Comparison of ENCODE assay signal across 9 cellular contexts in the genomic region with DNA sequence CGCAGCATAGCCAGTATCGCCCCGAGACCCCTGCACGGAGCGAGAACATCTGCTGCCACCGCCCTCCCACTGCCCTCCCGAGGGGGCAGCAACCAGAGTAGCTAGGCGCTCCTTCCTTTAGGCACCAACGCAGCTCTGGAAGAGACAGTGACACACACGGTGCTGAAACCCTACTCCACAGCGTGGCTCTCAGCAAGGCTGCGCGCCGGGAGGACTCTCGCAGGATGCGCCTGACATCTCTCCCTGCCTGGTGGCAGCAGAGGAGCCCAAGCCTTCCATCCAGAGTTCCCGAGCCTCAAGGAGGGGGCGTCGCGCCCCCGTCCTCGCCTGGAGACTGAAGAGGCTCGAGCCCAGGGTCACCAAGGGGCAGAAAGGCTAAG. TPM values are rescaled to one million over a fixed set of nuclear protein-coding genes. Genes with fewer than 3 reads are reported as not detected.
A peak's percentile ranks its signal among the peaks of the same experiment; 100 is the strongest.
DNase-seq lines count a peak whose midpoint lies in the region; ATAC-seq and TF ChIP-seq lines count a peak whose summit lies in the region.
"Had no signal": no experiment of that assay in that cellular context is flagged by ENCODE, and none has a peak within 500 bp of the region (broad histone marks: within the 10 kb centered on the region; RNA-seq: fewer than 3 reads in every experiment).

No MANE protein-coding gene starts in this region.

- H3K27me3 ChIP-seq in HAP-1 (ENCODE audit: low read depth) = no peaks in the 10 kb centered on the region
- no peaks in the 10 kb centered on the region for H3K27me3 ChIP-seq in SK-N-SH (ENCODE audit: insufficient read depth)

- no peak overlapping the region for H3K27ac ChIP-seq in SK-N-SH (ENCODE audit: low read depth in 2 of 2, low read length in 1 of 2)
- H3K27ac ChIP-seq: neutrophil had no signal

- H3K4me3 ChIP-seq in HAP-1 (peak overlapping the region; percentile 41), SK-N-SH (ENCODE audit: low read depth in 2 of 2, low read length in 1 of 2) (peak overlapping the region; percentile 46 to 51), fibroblast of villous mesenchyme (ENCODE audit: low read depth, low read length) (peak overlapping the region; percentile 54), retinal pigment epithelial cell (ENCODE audit: low read length) (peak overlapping the region; percentile 42)

- H3K4me2 ChIP-seq in SK-N-SH = peak overlapping the region; percentile 89

- H3K79me2 ChIP-seq in SK-N-SH (ENCODE audit: insufficient read depth) = peaks cover 54% of the 10 kb centered on the region

- H2AFZ ChIP-seq in SK-N-SH (ENCODE audit: low read depth) = no peak overlapping the region

- TF ChIP-seq RAD21 in SK-N-SH (IDR thresholded peaks at IDR 0.05; ENCODE audit: low read length) = no peak

- no peaks in the 10 kb centered on the region for H3K9me2 ChIP-seq in SK-N-SH

- in situ Hi-C loops in HAP-1 (cut with MboI; ENCODE audit: low sequenced_read_pairs) = loop anchor here (5.0 kb wide), 1 partner anchor 59 kb away; a partner anchor contains a TSS

- H3K9me3 ChIP-seq in HAP-1 = no peaks in the 10 kb centered on the region
- no peaks in the 10 kb centered on the region for H3K9me3 ChIP-seq in SK-N-SH
- H3K9me3 ChIP-seq: neutrophil had no signal

- DNase-seq in HAP-1 (ENCODE audit: low spot score in 2 of 2) = peak; percentile 9 to 54
- peak; percentile 70 for DNase-seq in SK-N-SH
- DNase-seq in fibroblast of villous mesenchyme (ENCODE audit: low read depth) = peak; percentile 61
- DNase-seq in retinal pigment epithelial cell (ENCODE audit: low read depth) = no peak
- no peak for DNase-seq in stimulated activated CD4-positive, alpha-beta T cell treated with anti-CD3 and anti-CD28 coated beads, Interleukin-2, amount 100 ng/mL, for 24 hours
- no peak for DNase-seq in NCI-H1048 (lab: John Stamatoyannopoulos, UW)

- no peak for TF ChIP-seq EP300 in SK-N-SH (IDR thresholded peaks at IDR 0.05; ENCODE audit: borderline replicate concordance in 1 of 2, low read depth in 1 of 2, low read length in 1 of 2)

- no peak overlapping the region for H3K9ac ChIP-seq in SK-N-SH

- WGBS in SK-N-SH (ENCODE audit: low lambda C conversion rate) = 76% methylated on average over 15 of the region's 23 CpGs

- CTCF ChIA-PET in SK-N-SH (lab: Yijun Ruan, JAX) = interaction anchor here (1.1 to 1.7 kb wide), 4 partner anchors 9 to 53 kb away, joined by 3 to 11 read pairs (median 4); no protein-coding TSS in a partner anchor

- ATAC-seq in GM19351 (IDR thresholded peaks at IDR 0.05; ENCODE audit: unreplicated experiment) = no peak
- ATAC-seq in HG02970 (IDR thresholded peaks at IDR 0.05; ENCODE audit: low FRiP score, unreplicated experiment) = no peak

- TF ChIP-seq CTCF in SK-N-SH (IDR thresholded peaks at IDR 0.05) (no peak), fibroblast of villous mesenchyme (IDR thresholded peaks at IDR 0.05; ENCODE audit: insufficient read depth, low read depth, low read length) (no peak), retinal pigment epithelial cell (conservative IDR thresholded peaks at IDR 0.05; ENCODE audit: low read depth, low read length) (no peak)

- H3K4me1 ChIP-seq in HAP-1 (peaks cover 9% of the 10 kb centered on the region), SK-N-SH (ENCODE audit: control insufficient read depth in 1 of 2, insufficient read depth in 2 of 2, low read depth in 1 of 2, low read length in 1 of 2) (peaks cover 20 to 28% of the 10 kb centered on the region in 2 experiments; a peak in 3 of 4 replicates)

- POLR2A ChIA-PET in SK-N-SH (lab: Yijun Ruan, JAX) = interaction anchor here (1.2 to 1.3 kb wide), 2 partner anchors 58 to 60 kb away, joined by 3 read pairs; no protein-coding TSS in a partner anchor

- H3F3A ChIP-seq in SK-N-SH (replicated peaks; ENCODE audit: insufficient read depth) = peaks cover 6% of the 10 kb centered on the region

- peaks cover 55% of the 10 kb centered on the region for H4K20me1 ChIP-seq in SK-N-SH (ENCODE audit: insufficient read depth)

- peaks cover 20% of the 10 kb centered on the region for H3K36me3 ChIP-seq in HAP-1 (replicated peaks)
- peaks cover 0 to 5% of the 10 kb centered on the region in 2 experiments for H3K36me3 ChIP-seq in SK-N-SH (replicated peaks in 1 of 2; ENCODE audit: control insufficient read depth in 1 of 2, insufficient read depth in 2 of 2, low read length in 1 of 2)

TF ChIP-seq in SK-N-SH, 30 proteins besides CTCF, POLR2A, EP300 and RAD21 (continues in another document):
- TF ChIP-seq, protein P1, sequence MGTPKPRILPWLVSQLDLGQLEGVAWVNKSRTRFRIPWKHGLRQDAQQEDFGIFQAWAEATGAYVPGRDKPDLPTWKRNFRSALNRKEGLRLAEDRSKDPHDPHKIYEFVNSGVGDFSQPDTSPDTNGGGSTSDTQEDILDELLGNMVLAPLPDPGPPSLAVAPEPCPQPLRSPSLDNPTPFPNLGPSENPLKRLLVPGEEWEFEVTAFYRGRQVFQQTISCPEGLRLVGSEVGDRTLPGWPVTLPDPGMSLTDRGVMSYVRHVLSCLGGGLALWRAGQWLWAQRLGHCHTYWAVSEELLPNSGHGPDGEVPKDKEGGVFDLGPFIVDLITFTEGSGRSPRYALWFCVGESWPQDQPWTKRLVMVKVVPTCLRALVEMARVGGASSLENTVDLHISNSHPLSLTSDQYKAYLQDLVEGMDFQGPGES (IDR thresholded peaks at IDR 0.05; ENCODE audit: low read depth, low read length) = no peak
- TF ChIP-seq FOXM1 (IDR thresholded peaks at IDR 0.05; ENCODE audit: low read depth) (no peak), SIN3A (IDR thresholded peaks at IDR 0.05; ENCODE audit: borderline replicate concordance, low read depth, low read length) (no peak), NFIC (IDR thresholded peaks at IDR 0.05; ENCODE audit: borderline replicate concordance) (no peak), POLR2AphosphoS5 (IDR thresholded peaks at IDR 0.05; ENCODE audit: low read depth, low read length) (no peak), RCOR1 (IDR thresholded peaks at IDR 0.05; ENCODE audit: low read length) (no peak), MXI1 (IDR thresholded peaks at IDR 0.05; ENCODE audit: low read depth, low read length) (no peak), GATA2 (CRISPR knock-in tag; IDR thresholded peaks at IDR 0.05) (no peak), TEAD4 (IDR thresholded peaks at IDR 0.05; ENCODE audit: borderline replicate concordance, insufficient read depth) (no peak), GABPA (IDR thresholded peaks at IDR 0.05; ENCODE audit: low read depth) (no peak), EZH2phosphoT487 (IDR thresholded peaks at IDR 0.05; ENCODE audit: borderline replicate concordance, low read depth) (no peak)
- TF ChIP-seq, protein P2, sequence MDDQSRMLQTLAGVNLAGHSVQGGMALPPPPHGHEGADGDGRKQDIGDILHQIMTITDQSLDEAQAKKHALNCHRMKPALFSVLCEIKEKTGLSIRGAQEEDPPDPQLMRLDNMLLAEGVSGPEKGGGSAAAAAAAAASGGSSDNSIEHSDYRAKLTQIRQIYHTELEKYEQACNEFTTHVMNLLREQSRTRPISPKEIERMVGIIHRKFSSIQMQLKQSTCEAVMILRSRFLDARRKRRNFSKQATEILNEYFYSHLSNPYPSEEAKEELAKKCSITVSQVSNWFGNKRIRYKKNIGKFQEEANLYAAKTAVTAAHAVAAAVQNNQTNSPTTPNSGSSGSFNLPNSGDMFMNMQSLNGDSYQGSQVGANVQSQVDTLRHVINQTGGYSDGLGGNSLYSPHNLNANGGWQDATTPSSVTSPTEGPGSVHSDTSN (IDR thresholded peaks at IDR 0.05) = no peak
- TF ChIP-seq, protein P3, sequence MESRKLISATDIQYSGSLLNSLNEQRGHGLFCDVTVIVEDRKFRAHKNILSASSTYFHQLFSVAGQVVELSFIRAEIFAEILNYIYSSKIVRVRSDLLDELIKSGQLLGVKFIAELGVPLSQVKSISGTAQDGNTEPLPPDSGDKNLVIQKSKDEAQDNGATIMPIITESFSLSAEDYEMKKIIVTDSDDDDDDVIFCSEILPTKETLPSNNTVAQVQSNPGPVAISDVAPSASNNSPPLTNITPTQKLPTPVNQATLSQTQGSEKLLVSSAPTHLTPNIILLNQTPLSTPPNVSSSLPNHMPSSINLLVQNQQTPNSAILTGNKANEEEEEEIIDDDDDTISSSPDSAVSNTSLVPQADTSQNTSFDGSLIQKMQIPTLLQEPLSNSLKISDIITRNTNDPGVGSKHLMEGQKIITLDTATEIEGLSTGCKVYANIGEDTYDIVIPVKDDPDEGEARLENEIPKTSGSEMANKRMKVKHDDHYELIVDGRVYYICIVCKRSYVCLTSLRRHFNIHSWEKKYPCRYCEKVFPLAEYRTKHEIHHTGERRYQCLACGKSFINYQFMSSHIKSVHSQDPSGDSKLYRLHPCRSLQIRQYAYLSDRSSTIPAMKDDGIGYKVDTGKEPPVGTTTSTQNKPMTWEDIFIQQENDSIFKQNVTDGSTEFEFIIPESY (IDR thresholded peaks at IDR 0.05; ENCODE audit: borderline replicate concordance, low read depth) = no peak
- TF ChIP-seq, protein P4, sequence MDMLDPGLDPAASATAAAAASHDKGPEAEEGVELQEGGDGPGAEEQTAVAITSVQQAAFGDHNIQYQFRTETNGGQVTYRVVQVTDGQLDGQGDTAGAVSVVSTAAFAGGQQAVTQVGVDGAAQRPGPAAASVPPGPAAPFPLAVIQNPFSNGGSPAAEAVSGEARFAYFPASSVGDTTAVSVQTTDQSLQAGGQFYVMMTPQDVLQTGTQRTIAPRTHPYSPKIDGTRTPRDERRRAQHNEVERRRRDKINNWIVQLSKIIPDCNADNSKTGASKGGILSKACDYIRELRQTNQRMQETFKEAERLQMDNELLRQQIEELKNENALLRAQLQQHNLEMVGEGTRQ (IDR thresholded peaks at IDR 0.05; ENCODE audit: borderline replicate concordance, low read depth, low read length) = no peak

RNA-seq across cellular contexts. Expression of a gene that starts 2.1 kb away (rescaled TPM):
- 2.9 and 4.8 TPM in 2 replicates for polyA plus RNA-seq in SK-N-SH (2012; rRNA removed)
- 6.3 and 6.6 TPM in 2 replicates for polyA plus RNA-seq in SK-N-SH (2012; cell fraction: cytosol; rRNA removed)
- 17.4 and 27.1 TPM in 2 replicates for polyA plus RNA-seq in SK-N-SH (2012; cell fraction: nucleus; rRNA removed)
- total RNA-seq in fibroblast of villous mesenchyme = 3.0 and 3.5 TPM in 2 replicates

RNA-seq across cellular contexts. Expression of a gene that starts 58.7 kb away (rescaled TPM):
- polyA plus RNA-seq in SK-N-SH (2012; rRNA removed) = 52.2 and 64.6 TPM in 2 replicates
- 36.9 and 51.7 TPM in 2 replicates for polyA plus RNA-seq in SK-N-SH (2012; cell fraction: cytosol; rRNA removed)
- polyA plus RNA-seq in SK-N-SH (2012; cell fraction: nucleus; rRNA removed) = 45.2 and 49.2 TPM in 2 replicates
- 28.7 and 30.7 TPM in 2 replicates for total RNA-seq in fibroblast of villous mesenchyme

Comparison
In these comparisons a context has a peak if more than half of its experiments do, and no peak if none do; other contexts are left out.
1. DNase-seq: peak in HAP-1 (2 of 2), SK-N-SH (single experiment) and fibroblast of villous mesenchyme (single experiment); none in retinal pigment epithelial cell (single experiment), stimulated activated CD4-positive, alpha-beta T cell treated with anti-CD3 and anti-CD28 coated beads, Interleukin-2, amount 100 ng/mL, for 24 hours (0 of 2) and NCI-H1048 (single experiment).
2. Peak in every context shown above with its lines, with median percentiles within 50 percentile points of each other: H3K4me3 ChIP-seq.